In genomic region chr3:17088602-17089313, GRCh38 we compare ENCODE assay signal across 12 cellular contexts.
A peak's percentile ranks its signal among the peaks of the same experiment; 100 is the strongest.
DNase-seq lines count a peak whose midpoint lies in the region; ATAC-seq and TF ChIP-seq lines count a peak whose summit lies in the region.
"Had no signal": no experiment of that assay in that cellular context is flagged by ENCODE, and none has a peak within 500 bp of the region (broad histone marks: within the 10 kb centered on the region; RNA-seq: fewer than 3 reads in every experiment).

No MANE protein-coding gene starts in this region.

- no peak for TF ChIP-seq CTCF in DND-41 (IDR thresholded peaks at IDR 0.05; ENCODE audit: borderline replicate concordance, extremely low read depth, low read length, poor library complexity, severe bottlenecking)
- no peak for TF ChIP-seq CTCF in spleen (IDR thresholded peaks at IDR 0.05 in 8 of 11, conservative IDR thresholded peaks at IDR 0.05 in 3 of 11)

- H3K9me3 Mint-ChIP-seq in activated CD8-positive, alpha-beta memory T cell treated with anti-CD3 and anti-CD28 coated beads, Interleukin-2, amount 10 ng/mL, durations not matched to agents 7 days and 5 days (ENCODE audit: low read depth) = no peaks in the 10 kb centered on the region
- peaks cover 14% of the 10 kb centered on the region for H3K9me3 Mint-ChIP-seq in activated T-helper 2 cell treated with anti-CD3 and anti-CD28 coated beads, Interferon-gamma antibody, Interleukin-2, Interleukin-4, amounts not matched to agents 10 μg/mL and 5 μg/mL and 100 μg/mL, durations not matched to agents 14 hours and 24 hours and 36 hours

- peaks cover 42% of the 10 kb centered on the region for H3K4me1 Mint-ChIP-seq in activated CD8-positive, alpha-beta memory T cell treated with anti-CD3 and anti-CD28 coated beads, Interleukin-2, amount 10 ng/mL, durations not matched to agents 7 days and 5 days
- H3K4me1 Mint-ChIP-seq in activated T-helper 2 cell treated with anti-CD3 and anti-CD28 coated beads, Interferon-gamma antibody, Interleukin-2, Interleukin-4, amounts not matched to agents 10 μg/mL and 5 μg/mL and 100 μg/mL, durations not matched to agents 14 hours and 24 hours and 36 hours (ENCODE audit: low read depth) = peaks cover 29% of the 10 kb centered on the region

- H3K4me2 ChIP-seq in DND-41 (ENCODE audit: insufficient read depth, low read length) = no peak overlapping the region

- CTCF ChIA-PET in activated CD8-positive, alpha-beta memory T cell treated with anti-CD3 and anti-CD28 coated beads, Interleukin-2, amount 10 ng/mL, durations not matched to agents 7 days and 5 days (lab: Charles Lee) = no interaction called here

- 0 out of 2 replicates have a peak, but pooled peaks cover 3% of the 10 kb centered on the region for H3K36me3 ChIP-seq in DND-41 (ENCODE audit: insufficient read depth, low read length)
- H3K36me3 ChIP-seq in effector memory CD4-positive, alpha-beta T cell (ENCODE audit: control insufficient read depth, insufficient read depth, low read length) = peaks cover 27% of the 10 kb centered on the region
- peaks cover 0 to 94% (median 11%) of the 10 kb centered on the region in 6 donors for H3K36me3 ChIP-seq in spleen
- H3K36me3 ChIP-seq: prostate gland had no signal

- ATAC-seq in DND-41 (ENCODE audit: insufficient read depth, low read depth) = peak; percentile 99
- ATAC-seq in activated CD8-positive, alpha-beta memory T cell treated with anti-CD3 and anti-CD28 coated beads, Interleukin-2, amount 10 ng/mL, durations not matched to agents 7 days and 5 days = peak; percentile 81
- ATAC-seq: Panc1 had no signal

- H3K4me3 ChIP-seq in DND-41 (ENCODE audit: low read depth in 1 of 2, low read length in 2 of 2) (no peak overlapping the region), spleen (no peak overlapping the region)
- no peak overlapping the region for H3K4me3 ChIP-seq in effector memory CD4-positive, alpha-beta T cell (ENCODE audit: insufficient read depth, low read depth, low read length, poor library complexity, severe bottlenecking)
- H3K4me3 ChIP-seq: cardiac muscle cell, prostate gland had no signal

- H3K36me3 Mint-ChIP-seq in activated CD8-positive, alpha-beta memory T cell treated with anti-CD3 and anti-CD28 coated beads, Interleukin-2, amount 10 ng/mL, durations not matched to agents 7 days and 5 days = peaks cover 52% of the 10 kb centered on the region
- H3K36me3 Mint-ChIP-seq in activated T-helper 2 cell treated with anti-CD3 and anti-CD28 coated beads, Interferon-gamma antibody, Interleukin-2, Interleukin-4, amounts not matched to agents 10 μg/mL and 5 μg/mL and 100 μg/mL, durations not matched to agents 14 hours and 24 hours and 36 hours (ENCODE audit: low read depth) = peaks cover 68% of the 10 kb centered on the region

- H3K27ac ChIP-seq in DND-41 (ENCODE audit: low read length) (no peak overlapping the region), spleen (peak overlapping the region in 1 of 8 donors; percentile 25)
- H3K27ac ChIP-seq in effector memory CD4-positive, alpha-beta T cell (ENCODE audit: insufficient read depth, low read length, poor library complexity, severe bottlenecking) = peak overlapping the region; percentile 1
- H3K27ac ChIP-seq: prostate gland had no signal

- no peaks in the 10 kb centered on the region for H3K9me3 ChIP-seq in DND-41 (ENCODE audit: insufficient read depth, low read length, severe bottlenecking)
- no peaks in the 10 kb centered on the region for H3K9me3 ChIP-seq in effector memory CD4-positive, alpha-beta T cell (ENCODE audit: control insufficient read depth, low read length)
- H3K9me3 ChIP-seq in spleen = no peaks in the 10 kb centered on the region
- H3K9me3 ChIP-seq: prostate gland had no signal

- no peaks in the 10 kb centered on the region for H4K20me1 ChIP-seq in DND-41 (ENCODE audit: insufficient read depth, low read length)

- peak; percentile 64 for DNase-seq in DND-41
- peak; percentile 84 for DNase-seq in activated CD8-positive, alpha-beta memory T cell treated with anti-CD3 and anti-CD28 coated beads, Interleukin-2, amount 10 ng/mL, durations not matched to agents 7 days and 5 days
- DNase-seq in effector memory CD4-positive, alpha-beta T cell = peak in 1 of 3 donors; percentile 13
- peak; percentile 7 for DNase-seq in stimulated activated CD8-positive, alpha-beta memory T cell treated with anti-CD3 and anti-CD28 coated beads, Interleukin-15, amount 100 ng/mL, for 1 hour (ENCODE audit: low read depth)
- DNase-seq in activated T-helper 2 cell treated with anti-CD3 and anti-CD28 coated beads, Interferon-gamma antibody, Interleukin-2, Interleukin-4, amounts not matched to agents 10 μg/mL and 5 μg/mL and 100 μg/mL, durations not matched to agents 14 hours and 24 hours and 36 hours (ENCODE audit: low spot score) = no peak
- DNase-seq in inferior parietal cortex (ENCODE audit: extremely low spot score) = no peak
- DNase-seq in spleen = no peak
- no peak for DNase-seq in NCI-H2081 treated with DMSO at 0.1 percent for 48 hours (lab: John Stamatoyannopoulos, UW)
- DNase-seq: Calu3 had no signal

- no peak for TF ChIP-seq POLR2A in spleen (IDR thresholded peaks at IDR 0.05)

- H3K27me3 Mint-ChIP-seq in activated CD8-positive, alpha-beta memory T cell treated with anti-CD3 and anti-CD28 coated beads, Interleukin-2, amount 10 ng/mL, durations not matched to agents 7 days and 5 days = no peaks in the 10 kb centered on the region
- no peaks in the 10 kb centered on the region for H3K27me3 Mint-ChIP-seq in activated T-helper 2 cell treated with anti-CD3 and anti-CD28 coated beads, Interferon-gamma antibody, Interleukin-2, Interleukin-4, amounts not matched to agents 10 μg/mL and 5 μg/mL and 100 μg/mL, durations not matched to agents 14 hours and 24 hours and 36 hours (ENCODE audit: low read depth)

- peak overlapping the region; percentile 63 for H3K27ac Mint-ChIP-seq in activated CD8-positive, alpha-beta memory T cell treated with anti-CD3 and anti-CD28 coated beads, Interleukin-2, amount 10 ng/mL, durations not matched to agents 7 days and 5 days
- H3K27ac Mint-ChIP-seq in activated T-helper 2 cell treated with anti-CD3 and anti-CD28 coated beads, Interferon-gamma antibody, Interleukin-2, Interleukin-4, amounts not matched to agents 10 μg/mL and 5 μg/mL and 100 μg/mL, durations not matched to agents 14 hours and 24 hours and 36 hours = no peak overlapping the region

- H2AFZ ChIP-seq in DND-41 (ENCODE audit: low read depth, low read length) = no peak overlapping the region

- no peaks in the 10 kb centered on the region for H3K79me2 ChIP-seq in DND-41 (ENCODE audit: insufficient read depth, low read length)

- H3K4me1 ChIP-seq in DND-41 (ENCODE audit: insufficient read depth, low read length) (peaks cover 21% of the 10 kb centered on the region), spleen (peaks cover 0 to 24% (median 9%) of the 10 kb centered on the region in 6 donors)
- H3K4me1 ChIP-seq in effector memory CD4-positive, alpha-beta T cell (ENCODE audit: control insufficient read depth, insufficient read depth, low read length, poor library complexity, severe bottlenecking) = peaks cover 16% of the 10 kb centered on the region
- H3K4me1 ChIP-seq: prostate gland had no signal

- peak overlapping the region; percentile 3 for H3K4me3 Mint-ChIP-seq in activated CD8-positive, alpha-beta memory T cell treated with anti-CD3 and anti-CD28 coated beads, Interleukin-2, amount 10 ng/mL, durations not matched to agents 7 days and 5 days
- no peak overlapping the region for H3K4me3 Mint-ChIP-seq in activated T-helper 2 cell treated with anti-CD3 and anti-CD28 coated beads, Interferon-gamma antibody, Interleukin-2, Interleukin-4, amounts not matched to agents 10 μg/mL and 5 μg/mL and 100 μg/mL, durations not matched to agents 14 hours and 24 hours and 36 hours (ENCODE audit: low read depth)

- H3K27me3 ChIP-seq in DND-41 (ENCODE audit: insufficient read depth, low read length, poor library complexity) (no peaks in the 10 kb centered on the region), spleen (replicated peaks in 1 of 7) (no peaks in the 10 kb centered on the region)
- H3K27me3 ChIP-seq in effector memory CD4-positive, alpha-beta T cell (replicated peaks; ENCODE audit: control insufficient read depth, insufficient read depth, low read length, poor library complexity, severe bottlenecking) = no peaks in the 10 kb centered on the region
- H3K27me3 ChIP-seq: cardiac muscle cell had no signal

- 78 to 89% (median 80%) methylated on average over 6 of the region's 6 CpGs for WGBS in spleen, 5 donors

- intact Hi-C loops in activated T-helper 2 cell treated with anti-CD3 and anti-CD28 coated beads, Interferon-gamma antibody, Interleukin-2, Interleukin-4, amounts not matched to agents 10 μg/mL and 5 μg/mL and 100 μg/mL, durations not matched to agents 14 hours and 24 hours and 36 hours (cut with micrococcal nuclease) = no loop called here
- intact Hi-C loops in spleen (cut with DNase I; ENCODE audit: low total_unique reads) = no loop called here

- H3K9ac ChIP-seq in DND-41 (ENCODE audit: low read depth, low read length) = no peak overlapping the region

Comparison
In these comparisons a context has a peak if more than half of its experiments do, and no peak if none do; other contexts are left out.
1. DNase-seq: peak in DND-41 (single experiment), activated CD8-positive, alpha-beta memory T cell treated with anti-CD3 and anti-CD28 coated beads, Interleukin-2, amount 10 ng/mL, durations not matched to agents 7 days and 5 days (single experiment) and stimulated activated CD8-positive, alpha-beta memory T cell treated with anti-CD3 and anti-CD28 coated beads, Interleukin-15, amount 100 ng/mL, for 1 hour (single experiment); none in activated T-helper 2 cell treated with anti-CD3 and anti-CD28 coated beads, Interferon-gamma antibody, Interleukin-2, Interleukin-4, amounts not matched to agents 10 μg/mL and 5 μg/mL and 100 μg/mL, durations not matched to agents 14 hours and 24 hours and 36 hours (single experiment), inferior parietal cortex (single experiment), spleen (single experiment) and NCI-H2081 treated with DMSO at 0.1 percent for 48 hours (single experiment).